Comparison of ENCODE assay signal across 20 cellular contexts in the genomic region with DNA sequence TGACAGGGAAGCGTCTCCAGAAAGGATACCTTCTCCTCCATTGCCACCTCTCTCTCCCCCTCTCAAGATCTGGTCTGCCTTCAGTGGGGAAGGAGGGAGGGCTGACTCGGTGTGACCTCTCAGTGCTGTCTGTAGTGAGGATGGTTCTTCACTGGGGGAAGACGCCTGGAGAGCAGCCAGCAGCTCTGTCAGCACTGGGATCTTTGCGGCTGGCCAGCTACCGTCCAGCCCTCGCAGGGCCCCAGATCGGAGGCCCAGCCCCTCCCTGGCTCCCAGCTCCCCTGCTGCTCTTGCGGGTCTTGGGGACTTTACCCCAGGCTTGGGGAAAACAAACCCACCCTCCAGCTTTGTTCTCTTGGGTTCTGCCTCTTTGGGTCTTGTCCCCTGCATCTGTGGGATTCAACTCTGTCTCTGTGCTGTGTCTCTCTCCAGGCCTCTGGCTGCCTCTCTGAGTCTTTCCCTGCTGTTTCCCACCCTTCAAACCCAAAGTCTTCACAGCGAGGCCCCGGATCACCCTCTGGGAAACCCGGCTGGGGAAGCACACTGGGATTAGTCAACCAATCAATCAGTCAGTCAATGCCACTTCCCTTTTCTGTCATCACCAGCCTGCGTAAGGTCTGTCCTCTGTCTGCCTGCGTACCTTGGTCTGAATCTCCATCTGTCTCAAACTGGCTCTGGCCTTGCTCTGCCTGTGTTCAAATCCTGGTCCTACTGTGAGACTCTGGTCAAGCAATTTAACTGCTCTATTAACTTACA. TPM values are rescaled to one million over a fixed set of nuclear protein-coding genes. Genes with fewer than 3 reads are reported as not detected.
DNase-seq lines count a peak whose midpoint lies in the region; ATAC-seq, FAIRE-seq and TF ChIP-seq lines count a peak whose summit lies in the region.
"Had no signal": no experiment of that assay in that cellular context is flagged by ENCODE, and none has a peak within 500 bp of the region (broad histone marks: within the 10 kb centered on the region; RNA-seq: fewer than 3 reads in every experiment).

No MANE protein-coding gene starts in this region.

- H2AFZ ChIP-seq in trophoblast cell (ENCODE audit: insufficient read depth, low read length, poor library complexity): no peak overlapping the region

- TF ChIP-seq CTCF in Caco-2 (IDR thresholded peaks at IDR 0.05; ENCODE audit: insufficient read depth in 1 of 2, low read depth in 1 of 2, low read length in 1 of 2, severe bottlenecking in 1 of 2, unreplicated experiment in 1 of 2) (no peak), bronchial epithelial cell (IDR thresholded peaks at IDR 0.05; ENCODE audit: insufficient read depth, low read length, severe bottlenecking) (no peak), ovary (IDR thresholded peaks at IDR 0.05) (no peak)

- H3K4me3 ChIP-seq in Caco-2 (ENCODE audit: low read depth, low read length) (no peak overlapping the region), bronchial epithelial cell (ENCODE audit: low read depth, low read length) (no peak overlapping the region), trophoblast cell (ENCODE audit: low read depth, low read length) (no peak overlapping the region), ovary (no peak overlapping the region)
- H3K4me3 ChIP-seq: gastrocnemius medialis, lung had no signal

- DNase-seq in Caco-2 (no peak), KBM-7 (peak; percentile 18), bronchial epithelial cell (ENCODE audit: low read depth) (no peak), iris pigment epithelial cell (ENCODE audit: low read depth) (peak; percentile 69), trophoblast cell (no peak), ovary (no peak)
- DNase-seq: activated CD8-positive, alpha-beta T cell treated with anti-CD3 and anti-CD28 coated beads for 36 hours; AML-193; gastrocnemius medialis; GDM1; HCEC 1CT; MM.1S; naive B cell; NCI-H2081; NCI-H524 treated with DMSO at 0.1 percent for 48 hours had no signal

- no peaks in the 10 kb centered on the region for H3K79me2 ChIP-seq in trophoblast cell (ENCODE audit: control insufficient read depth, insufficient read depth, low read length, poor library complexity)

- no peak for TF ChIP-seq POLR2A in ovary (IDR thresholded peaks at IDR 0.05)

- intact Hi-C loops in Caco-2 (cut with micrococcal nuclease; ENCODE audit: unreplicated experiment): no loop called here
- intact Hi-C loops in ovary (cut with DNase I): loop anchor here in 1 of 4 donors (10.0 kb wide), 1 partner anchor 142 kb away; no protein-coding TSS in a partner anchor

- H3K9ac ChIP-seq in trophoblast cell (ENCODE audit: low read length): no peak overlapping the region

- no peaks in the 10 kb centered on the region for H3K9me3 ChIP-seq in Caco-2
- H3K9me3 ChIP-seq in trophoblast cell (ENCODE audit: insufficient read depth, low read depth, low read length): peaks cover 1% of the 10 kb centered on the region
- H3K9me3 ChIP-seq in ovary: no peaks in the 10 kb centered on the region
- H3K9me3 ChIP-seq: gastrocnemius medialis had no signal

- H2BK5ac ChIP-seq in trophoblast cell (ENCODE audit: low read depth, low read length, poor library complexity): no peak overlapping the region

- no CpG with 5 or more reads among the region's 13 CpGs for WGBS in trophoblast cell (ENCODE audit: extremely low coverage, insufficient coverage, insufficient read length)
- WGBS in ovary, 3 donors: 65 to 70% (median 67%) methylated on average over 13 of the region's 13 CpGs

- H3K23ac ChIP-seq in trophoblast cell (ENCODE audit: low read length): no peak overlapping the region

- H3K4me1 ChIP-seq in Caco-2 (no peaks in the 10 kb centered on the region), trophoblast cell (ENCODE audit: control insufficient read depth in 1 of 2, insufficient read depth in 2 of 2, low read length in 2 of 2) (no peaks in the 10 kb centered on the region), ovary (ENCODE audit: insufficient read depth) (no peaks in the 10 kb centered on the region)
- H3K4me1 ChIP-seq: gastrocnemius medialis had no signal

- H3K27ac ChIP-seq in trophoblast cell (ENCODE audit: low read depth, low read length): no peak overlapping the region
- H3K27ac ChIP-seq in ovary: no peak overlapping the region
- H3K27ac ChIP-seq: gastrocnemius medialis had no signal

- H3K18ac ChIP-seq in trophoblast cell (ENCODE audit: low read length): no peak overlapping the region

- H3K27ac Mint-ChIP-seq in Caco-2 (ENCODE audit: unreplicated experiment): peak overlapping the region; percentile 66
- H3K27ac Mint-ChIP-seq: activated CD8-positive, alpha-beta T cell treated with anti-CD3 and anti-CD28 coated beads for 36 hours; stimulated activated naive CD8-positive, alpha-beta T cell treated with anti-CD3 and anti-CD28 coated beads, Interleukin-15, Interleukin-2, amounts not matched to agents 100 ng/mL and 50 ng/mL, for 24 hours had no signal

- no peak overlapping the region for H4K8ac ChIP-seq in trophoblast cell (ENCODE audit: low read depth, low read length)

- no TSS peak for BruUV-seq in Caco-2 (replicated peaks; lab: Mats Ljungman, UMichigan)

- no peak for TF ChIP-seq EP300 in ovary (IDR thresholded peaks at IDR 0.05)

- no peaks in the 10 kb centered on the region for H3K27me3 ChIP-seq in Caco-2 (replicated peaks; ENCODE audit: control insufficient read depth, insufficient read depth, low read length)
- H3K27me3 ChIP-seq in bronchial epithelial cell (ENCODE audit: control insufficient read depth, insufficient read depth, low read length): no peaks in the 10 kb centered on the region
- no peaks in the 10 kb centered on the region for H3K27me3 ChIP-seq in trophoblast cell (ENCODE audit: insufficient read depth, low read length)
- H3K27me3 ChIP-seq in ovary: no peaks in the 10 kb centered on the region
- H3K27me3 ChIP-seq: gastrocnemius medialis had no signal

- H3K36me3 Mint-ChIP-seq in Caco-2 (ENCODE audit: insufficient read depth, unreplicated experiment): no peaks in the 10 kb centered on the region
- H3K36me3 Mint-ChIP-seq: naive B cell had no signal

- no peaks in the 10 kb centered on the region for H3K27me3 Mint-ChIP-seq in Caco-2 (ENCODE audit: insufficient read depth, unreplicated experiment)
- H3K27me3 Mint-ChIP-seq: activated CD8-positive, alpha-beta T cell treated with anti-CD3 and anti-CD28 coated beads for 36 hours had no signal

- CTCF ChIA-PET in Caco-2 (lab: Charles Lee): no interaction called here

- H3K4me1 Mint-ChIP-seq in Caco-2 (ENCODE audit: low read depth, unreplicated experiment): no peaks in the 10 kb centered on the region

- no peak for ATAC-seq in GM18873 (IDR thresholded peaks at IDR 0.05; ENCODE audit: low FRiP score, unreplicated experiment)
- ATAC-seq in HG03521 (IDR thresholded peaks at IDR 0.05; ENCODE audit: unreplicated experiment): no peak
- ATAC-seq: activated CD8-positive, alpha-beta T cell treated with anti-CD3 and anti-CD28 coated beads for 36 hours; gastrocnemius medialis had no signal

- in situ Hi-C loops in KBM-7 (cut with MboI; ENCODE audit: low pct_unique_long_range_greater_than_20kb, low sequenced_read_pairs): loop anchor here (25.0 kb wide), 1 partner anchor 620 kb away; no protein-coding TSS in a partner anchor

- no peaks in the 10 kb centered on the region for H3K79me1 ChIP-seq in trophoblast cell (ENCODE audit: low read length)

- POLR2A ChIA-PET in Caco-2 (lab: Charles Lee): no interaction called here

- no peak overlapping the region for H3K14ac ChIP-seq in trophoblast cell (ENCODE audit: low read length)

- no peak overlapping the region for H2BK120ac ChIP-seq in trophoblast cell (ENCODE audit: insufficient read depth, low read length, poor library complexity)

- no peak overlapping the region for H2BK12ac ChIP-seq in trophoblast cell (ENCODE audit: low read length)

- H3K4me2 ChIP-seq in trophoblast cell (ENCODE audit: low read length): no peak overlapping the region

- H3K4me3 Mint-ChIP-seq in Caco-2 (ENCODE audit: unreplicated experiment): no peak overlapping the region
- H3K4me3 Mint-ChIP-seq: activated CD8-positive, alpha-beta T cell treated with anti-CD3 and anti-CD28 coated beads for 36 hours; stimulated activated naive CD8-positive, alpha-beta T cell treated with anti-CD3 and anti-CD28 coated beads, Interleukin-15, Interleukin-2, amounts not matched to agents 100 ng/mL and 50 ng/mL, for 24 hours had no signal

- peak; percentile 83 for FAIRE-seq in bronchial epithelial cell (lab: Jason Lieb, UNC)
- FAIRE-seq: endometrium had no signal

- H2AK5ac ChIP-seq in trophoblast cell (ENCODE audit: low read length): no peak overlapping the region

- H3K4ac ChIP-seq in trophoblast cell (ENCODE audit: low read depth, low read length): no peak overlapping the region

- no peaks in the 10 kb centered on the region for H3K9me3 Mint-ChIP-seq in Caco-2 (ENCODE audit: unreplicated experiment)
- H3K9me3 Mint-ChIP-seq: activated CD8-positive, alpha-beta T cell treated with anti-CD3 and anti-CD28 coated beads for 36 hours; stimulated activated naive CD8-positive, alpha-beta T cell treated with anti-CD3 and anti-CD28 coated beads, Interleukin-15, Interleukin-2, amounts not matched to agents 100 ng/mL and 50 ng/mL, for 24 hours had no signal

- no peak overlapping the region for H4K91ac ChIP-seq in trophoblast cell (ENCODE audit: low read depth, low read length)

- H4K12ac ChIP-seq in trophoblast cell (ENCODE audit: low read depth, low read length): no peak overlapping the region

- H3K36me3 ChIP-seq in Caco-2 (ENCODE audit: control insufficient read depth, insufficient read depth, low read length) (no peaks in the 10 kb centered on the region), bronchial epithelial cell (ENCODE audit: control insufficient read depth, insufficient read depth, low read length) (no peaks in the 10 kb centered on the region), trophoblast cell (ENCODE audit: control insufficient read depth in 1 of 2, insufficient read depth in 2 of 2, low read length in 2 of 2) (no peaks in the 10 kb centered on the region), ovary (no peaks in the 10 kb centered on the region)
- H3K36me3 ChIP-seq: gastrocnemius medialis had no signal

RNA-seq across cellular contexts. Expression of gene FGF18, which starts 23.0 kb away (rescaled TPM):
- 1.3 and 2.1 TPM in 2 replicates for total RNA-seq in Caco-2 (2022)
- under 0.01 TPM in 1 of 2 replicates, not detected in the other for total RNA-seq in bronchial epithelial cell
- 8.7 and 10.3 TPM in 2 replicates for polyA plus RNA-seq in trophoblast cell (2013)
- total RNA-seq in ovary: 1 to 10 TPM in 2 of 7 donors, under 1 TPM in 4, not detected in 1; 0.32 to 7.9 (median 0.74) TPM
- polyA plus RNA-seq in ovary: under 1 TPM; 0.27 to 0.33 TPM

RNA-seq across cellular contexts. Expression of gene NPM1, which starts 54.8 kb away (rescaled TPM):
- total RNA-seq in Caco-2 (2022) (2,112 and 2,207 TPM in 2 replicates), bronchial epithelial cell (1,055 and 2,049 TPM in 2 replicates), ovary (1,000 to 10,000 TPM; 1,123 to 2,623 (median 1,600) TPM)
- 1,500 and 1,549 TPM in 2 replicates for polyA plus RNA-seq in trophoblast cell (2013)
- 1,000 to 10,000 TPM; 2,200 to 3,932 TPM for polyA plus RNA-seq in ovary

Comparison
In these comparisons a context has a peak if more than half of its experiments do, and no peak if none do; other contexts are left out.
1. DNase-seq: peak in KBM-7 (single experiment) and iris pigment epithelial cell (single experiment); none in Caco-2 (0 of 2), bronchial epithelial cell (single experiment), trophoblast cell (0 of 2) and ovary (0 of 5).